Comparison of ENCODE assay signal across 23 cellular contexts in the genomic region with DNA sequence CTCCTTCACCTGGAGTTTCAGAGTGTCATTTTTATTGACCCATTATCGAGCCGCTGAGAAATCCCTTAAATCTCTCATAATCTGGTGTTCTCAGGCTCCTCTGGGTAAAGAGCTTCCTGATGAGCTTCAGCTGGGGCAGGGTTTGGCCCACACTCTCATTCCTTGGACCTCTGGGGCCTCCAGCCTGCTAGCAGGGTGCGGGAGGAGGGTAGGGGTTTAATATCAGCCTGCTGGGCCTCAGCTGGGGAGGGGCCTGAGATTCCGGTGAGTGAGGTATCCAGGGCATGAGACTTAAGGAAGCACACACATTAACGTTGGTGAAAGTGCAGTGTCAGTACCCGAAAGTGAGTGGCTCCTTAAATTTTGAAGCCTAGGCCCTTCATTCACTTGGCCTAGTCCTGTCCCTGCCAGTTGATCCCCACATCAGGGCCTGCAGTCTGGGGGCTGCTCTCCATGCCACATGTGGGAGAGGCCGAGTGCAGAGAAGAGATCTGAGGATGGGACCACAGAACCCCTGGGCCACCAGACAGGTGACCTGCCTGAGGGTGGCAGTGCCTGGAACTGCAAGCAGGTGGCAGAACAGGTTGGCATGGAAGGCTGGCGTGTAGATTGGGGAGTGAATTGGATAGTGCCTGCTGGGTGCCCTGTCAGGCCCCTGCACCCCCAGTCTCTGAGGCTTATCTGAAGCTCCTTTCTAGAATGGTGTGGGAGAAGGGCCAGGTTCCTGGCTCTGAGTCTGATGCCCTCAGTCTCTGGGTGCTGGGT. TPM values are rescaled to one million over a fixed set of nuclear protein-coding genes. Genes with fewer than 3 reads are reported as not detected.
DNase-seq lines count a peak whose midpoint lies in the region; ATAC-seq and TF ChIP-seq lines count a peak whose summit lies in the region.
"Had no signal": no experiment of that assay in that cellular context is flagged by ENCODE, and none has a peak within 500 bp of the region (broad histone marks: within the 10 kb centered on the region; RNA-seq: fewer than 3 reads in every experiment).

No MANE protein-coding gene starts in this region.

- H3K36me3 ChIP-seq in RWPE2 (ENCODE audit: low read depth): no peaks in the 10 kb centered on the region
- H3K36me3 ChIP-seq: adrenal gland, breast epithelium, ovary, sigmoid colon, uterus had no signal

- CTCF ChIA-PET in activated naive CD4-positive, alpha-beta T cell treated with anti-CD3 and anti-CD28 coated beads for 36 hours (lab: Charles Lee): interaction anchor here (0.5 to 2.4 kb wide), 10 partner anchors 9 to 750 kb away, joined by 3 to 12 read pairs (median 3); a partner anchor contains a TSS

- DNase-seq in activated naive CD4-positive, alpha-beta T cell treated with anti-CD3 and anti-CD28 coated beads for 36 hours: peak; percentile 35
- DNase-seq in activated naive CD4-positive, alpha-beta T cell treated with Interleukin-2 at 50 U/mL for 16 hours: no peak
- DNase-seq in RWPE2 (ENCODE audit: low spot score) (no peak), epithelial cell of proximal tubule (ENCODE audit: low read depth) (no peak), HuH-7.5 (ENCODE audit: low spot score) (no peak)
- DNase-seq in stimulated activated effector memory CD8-positive, alpha-beta T cell treated with anti-CD3 and anti-CD28 coated beads, Interleukin-12 subunit alpha, Interleukin-12 subunit beta, amount 100 ng/mL, for 72 hours (ENCODE audit: low spot score in 2 of 2): no peak
- no peak for DNase-seq in stimulated activated CD4-positive, alpha-beta T cell treated with anti-CD3 and anti-CD28 coated beads, Interleukin-2, amount 100 ng/mL, for 24 hours
- DNase-seq: activated CD4-positive, alpha-beta T cell treated with anti-CD3 and anti-CD28 coated beads for 48 hours; activated CD8-positive, alpha-beta memory T cell treated with anti-CD3 and anti-CD28 coated beads, Interleukin-2, amount 50 U/mL, for 48 hours; activated effector memory CD4-positive, alpha-beta T cell treated with anti-CD3 and anti-CD28 coated beads, Interleukin-2, amount 50 U/mL, for 16 hours; adrenal gland; EL; naive thymus-derived CD8-positive, alpha-beta T cell; NCI-H187 treated with DMSO at 0.1 percent for 48 hours; NCI-H345; NCI-H82; ovary; sigmoid colon; uterus had no signal

- TF ChIP-seq CTCF in RWPE2 (IDR thresholded peaks at IDR 0.05; ENCODE audit: poor library complexity, severe bottlenecking) (peak; percentile 7), epithelial cell of proximal tubule (conservative IDR thresholded peaks at IDR 0.05; ENCODE audit: low read depth, low read length) (peak; percentile 23)

- H3K27me3 ChIP-seq in RWPE2 (ENCODE audit: insufficient read depth, poor library complexity, severe bottlenecking): no peaks in the 10 kb centered on the region
- H3K27me3 ChIP-seq: breast epithelium, ovary, uterus had no signal

- H3K27me3 Mint-ChIP-seq in activated naive CD4-positive, alpha-beta T cell treated with anti-CD3 and anti-CD28 coated beads for 36 hours (ENCODE audit: low read depth): no peaks in the 10 kb centered on the region

- H3K4me3 Mint-ChIP-seq in activated naive CD4-positive, alpha-beta T cell treated with anti-CD3 and anti-CD28 coated beads for 36 hours: no peak overlapping the region
- H3K4me3 Mint-ChIP-seq in stimulated activated effector memory CD8-positive, alpha-beta T cell treated with anti-CD3 and anti-CD28 coated beads, Interleukin-12 subunit alpha, Interleukin-12 subunit beta, amount 100 ng/mL, for 72 hours: no peak overlapping the region
- H3K4me3 Mint-ChIP-seq: dendritic cell treated with granulocyte-macrophage colony-stimulating factor and Interleukin-4, amounts not matched to agents 40 ng/mL and 50 ng/mL, for 4 days; naive thymus-derived CD8-positive, alpha-beta T cell had no signal

- H3K4me1 ChIP-seq in RWPE2 (ENCODE audit: insufficient read depth, poor library complexity, severe bottlenecking): no peaks in the 10 kb centered on the region
- H3K4me1 ChIP-seq: adrenal gland, breast epithelium, sigmoid colon, uterus had no signal

- H3K27ac ChIP-seq in RWPE2 (ENCODE audit: poor library complexity, severe bottlenecking): no peak overlapping the region
- H3K27ac ChIP-seq: adrenal gland, breast epithelium, KMS-11, ovary, sigmoid colon, uterus had no signal

- H3K36me3 Mint-ChIP-seq in activated naive CD4-positive, alpha-beta T cell treated with anti-CD3 and anti-CD28 coated beads for 36 hours (ENCODE audit: low read depth): no peaks in the 10 kb centered on the region
- H3K36me3 Mint-ChIP-seq in stimulated activated effector memory CD8-positive, alpha-beta T cell treated with anti-CD3 and anti-CD28 coated beads, Interleukin-12 subunit alpha, Interleukin-12 subunit beta, amount 100 ng/mL, for 72 hours: peaks cover 8% of the 10 kb centered on the region
- H3K36me3 Mint-ChIP-seq: naive thymus-derived CD8-positive, alpha-beta T cell had no signal

- ATAC-seq in RWPE2 (ENCODE audit: low read depth) (0 out of 3 replicates have a peak, but pooled peaks have one; percentile 16), GM21360 (IDR thresholded peaks at IDR 0.05; ENCODE audit: unreplicated experiment) (no peak)
- no peak for ATAC-seq in stimulated activated effector memory CD8-positive, alpha-beta T cell treated with anti-CD3 and anti-CD28 coated beads, Interleukin-12 subunit alpha, Interleukin-12 subunit beta, amount 100 ng/mL, for 72 hours
- ATAC-seq: naive thymus-derived CD8-positive, alpha-beta T cell had no signal

- intact Hi-C loops in activated naive CD4-positive, alpha-beta T cell treated with anti-CD3 and anti-CD28 coated beads for 36 hours (cut with micrococcal nuclease): loop anchor here (1.0 kb wide), 1 partner anchor 63 kb away; no protein-coding TSS in a partner anchor

- no peak overlapping the region for H3K27ac Mint-ChIP-seq in activated naive CD4-positive, alpha-beta T cell treated with anti-CD3 and anti-CD28 coated beads for 36 hours
- peak overlapping the region; percentile 14 for H3K27ac Mint-ChIP-seq in stimulated activated effector memory CD8-positive, alpha-beta T cell treated with anti-CD3 and anti-CD28 coated beads, Interleukin-12 subunit alpha, Interleukin-12 subunit beta, amount 100 ng/mL, for 72 hours
- H3K27ac Mint-ChIP-seq: dendritic cell treated with granulocyte-macrophage colony-stimulating factor and Interleukin-4, amounts not matched to agents 40 ng/mL and 50 ng/mL, for 4 days had no signal

- no peak overlapping the region for H3K4me3 ChIP-seq in RWPE2 (ENCODE audit: severe bottlenecking)
- H3K4me3 ChIP-seq in epithelial cell of proximal tubule (ENCODE audit: low read depth, low read length): no peak overlapping the region
- H3K4me3 ChIP-seq: adrenal gland, breast epithelium, ovary, sigmoid colon, uterus had no signal

- no peaks in the 10 kb centered on the region for H3K9me3 Mint-ChIP-seq in activated naive CD4-positive, alpha-beta T cell treated with anti-CD3 and anti-CD28 coated beads for 36 hours
- no peaks in the 10 kb centered on the region for H3K9me3 Mint-ChIP-seq in stimulated activated effector memory CD8-positive, alpha-beta T cell treated with anti-CD3 and anti-CD28 coated beads, Interleukin-12 subunit alpha, Interleukin-12 subunit beta, amount 100 ng/mL, for 72 hours
- H3K9me3 Mint-ChIP-seq: dendritic cell treated with granulocyte-macrophage colony-stimulating factor and Interleukin-4, amounts not matched to agents 40 ng/mL and 50 ng/mL, for 4 days; naive thymus-derived CD8-positive, alpha-beta T cell had no signal

- H3K9me3 ChIP-seq in RWPE2 (ENCODE audit: severe bottlenecking): no peaks in the 10 kb centered on the region
- H3K9me3 ChIP-seq: adrenal gland, breast epithelium, ovary, sigmoid colon, uterus had no signal

- no peaks in the 10 kb centered on the region for H3K4me1 Mint-ChIP-seq in activated naive CD4-positive, alpha-beta T cell treated with anti-CD3 and anti-CD28 coated beads for 36 hours (ENCODE audit: low read depth)
- peaks cover 5% of the 10 kb centered on the region for H3K4me1 Mint-ChIP-seq in stimulated activated effector memory CD8-positive, alpha-beta T cell treated with anti-CD3 and anti-CD28 coated beads, Interleukin-12 subunit alpha, Interleukin-12 subunit beta, amount 100 ng/mL, for 72 hours

RNA-seq across cellular contexts. Expression of a gene that starts 16.1 kb away (rescaled TPM):
- total RNA-seq in activated naive CD4-positive, alpha-beta T cell treated with anti-CD3 and anti-CD28 coated beads for 36 hours: 1 to 10 TPM; 3.1 to 3.8 TPM
- 4.3 and 8.9 TPM in 2 replicates for total RNA-seq in epithelial cell of proximal tubule

RNA-seq across cellular contexts. Expression of a gene that starts 17.8 kb away (rescaled TPM):
- total RNA-seq in activated naive CD4-positive, alpha-beta T cell treated with anti-CD3 and anti-CD28 coated beads for 36 hours: 10 to 100 TPM; 27.0 to 30.4 TPM
- total RNA-seq in epithelial cell of proximal tubule: 11.3 and 13.7 TPM in 2 replicates

RNA-seq across cellular contexts. Expression of a gene that starts 48.0 kb away (rescaled TPM):
- total RNA-seq in activated naive CD4-positive, alpha-beta T cell treated with anti-CD3 and anti-CD28 coated beads for 36 hours: under 1 TPM; 0.89 to 0.95 TPM
- 0.14 TPM in 1 of 2 replicates, not detected in the other for total RNA-seq in epithelial cell of proximal tubule
